ENCODE assay signal across 12 cellular contexts in the genomic region with DNA sequence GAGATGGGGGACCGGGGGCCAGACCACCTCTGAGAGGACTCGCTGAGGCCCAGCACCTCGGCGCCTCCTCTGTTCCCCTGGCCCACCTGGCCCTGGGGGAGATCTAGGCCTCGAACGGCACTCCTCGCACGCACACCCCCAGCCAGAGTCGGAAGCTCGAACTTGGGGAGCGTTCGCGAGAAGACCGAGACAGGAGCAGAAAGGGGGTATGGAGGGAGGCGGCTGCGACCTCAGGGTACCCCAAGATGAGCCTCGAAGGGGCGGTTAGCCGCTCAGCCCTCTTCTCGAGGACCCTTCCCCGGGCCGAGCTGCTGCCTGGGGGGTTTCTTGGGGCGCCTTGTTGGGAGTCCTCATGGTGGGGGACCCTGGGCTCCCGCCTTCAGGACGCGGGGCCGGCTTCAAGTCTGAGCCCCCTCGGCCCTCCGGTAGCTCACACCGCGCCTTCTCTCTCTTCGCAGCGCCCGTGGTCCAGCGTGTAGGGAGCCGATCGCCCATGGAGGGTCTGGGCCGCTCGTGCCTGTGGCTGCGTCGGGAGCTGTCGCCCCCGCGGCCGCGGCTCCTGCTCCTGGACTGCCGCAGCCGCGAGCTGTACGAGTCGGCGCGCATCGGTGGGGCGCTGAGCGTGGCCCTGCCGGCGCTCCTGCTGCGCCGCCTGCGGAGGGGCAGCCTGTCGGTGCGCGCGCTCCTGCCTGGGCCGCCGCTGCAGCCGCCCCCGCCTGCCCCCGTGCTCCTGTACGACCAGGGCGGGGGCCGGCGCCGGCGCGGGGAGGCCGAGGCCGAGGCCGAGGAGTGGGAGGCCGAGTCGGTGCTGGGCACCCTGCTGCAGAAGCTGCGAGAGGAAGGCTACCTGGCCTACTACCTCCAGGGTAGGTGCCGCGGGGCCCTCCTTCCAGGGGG. TPM values are rescaled to one million over a fixed set of nuclear protein-coding genes. Genes with fewer than 3 reads are reported as not detected.
A peak's percentile ranks its signal among the peaks of the same experiment; 100 is the strongest.
DNase-seq lines count a peak whose midpoint lies in the region; ATAC-seq, FAIRE-seq and TF ChIP-seq lines count a peak whose summit lies in the region.
"Had no signal": no experiment of that assay in that cellular context is flagged by ENCODE, and none has a peak within 500 bp of the region (broad histone marks: within the 10 kb centered on the region; RNA-seq: fewer than 3 reads in every experiment).

No MANE protein-coding gene starts in this region.

- FAIRE-seq in K562 (lab: Jason Lieb, UNC): no peak

- H3K9ac ChIP-seq in K562 (ENCODE audit: insufficient read depth in 1 of 2, low read depth in 2 of 2, low read length in 2 of 2) (peak overlapping the region in 1 of 2 experiments; percentile 83; a peak in 2 of 4 replicates), mesenchymal stem cell (ENCODE audit: low read length) (no peak overlapping the region)

- H3K79me1 ChIP-seq in mesenchymal stem cell (replicated peaks; ENCODE audit: low read length, poor library complexity, severe bottlenecking): no peaks in the 10 kb centered on the region

- H2AK5ac ChIP-seq in mesenchymal stem cell (ENCODE audit: low read length, severe bottlenecking): no peak overlapping the region

- H3K36me3 ChIP-seq in heart left ventricle (no peaks in the 10 kb centered on the region), K562 (ENCODE audit: control insufficient read depth, insufficient read depth, low read length) (no peaks in the 10 kb centered on the region), mesenchymal stem cell (ENCODE audit: control insufficient read depth in 1 of 2, insufficient read depth in 2 of 2, low read depth in 1 of 2, low read length in 2 of 2) (no peaks in the 10 kb centered on the region), vagina (no peaks in the 10 kb centered on the region), upper lobe of right lung (no peaks in the 10 kb centered on the region), esophagus squamous epithelium (no peaks in the 10 kb centered on the region)

- H3K9me3 ChIP-seq in heart left ventricle: no peaks in the 10 kb centered on the region
- no peaks in the 10 kb centered on the region for H3K9me3 ChIP-seq in K562 (replicated peaks; ENCODE audit: control insufficient read depth, insufficient read depth, low read depth, low read length)
- no peaks in the 10 kb centered on the region for H3K9me3 ChIP-seq in mesenchymal stem cell (ENCODE audit: control insufficient read depth, low read length)
- H3K9me3 ChIP-seq in vagina: no peaks in the 10 kb centered on the region
- H3K9me3 ChIP-seq in upper lobe of right lung: no peaks in the 10 kb centered on the region
- H3K9me3 ChIP-seq in esophagus squamous epithelium: no peaks in the 10 kb centered on the region

- H3K27me3 ChIP-seq in heart left ventricle (peaks cover 0 to 65% (median 26%) of the 10 kb centered on the region in 9 donors), K562 (ENCODE audit: control insufficient read depth in 2 of 2, insufficient read depth in 2 of 2, low read length in 2 of 2) (no peaks in the 10 kb centered on the region; a peak in 1 of 5 replicates), mesenchymal stem cell (ENCODE audit: control insufficient read depth in 1 of 2, insufficient read depth in 1 of 2, low read length in 2 of 2) (peaks cover 44 to 66% of the 10 kb centered on the region in 2 experiments), vagina (peaks cover 4% of the 10 kb centered on the region), upper lobe of right lung (peaks cover 6% of the 10 kb centered on the region), esophagus squamous epithelium (peaks cover 0 to 73% (median 16%) of the 10 kb centered on the region in 4 donors)

- H4K8ac ChIP-seq in mesenchymal stem cell (ENCODE audit: low read length): no peak overlapping the region

- no peak overlapping the region for H2BK120ac ChIP-seq in mesenchymal stem cell (ENCODE audit: low read depth, low read length)

- H2BK12ac ChIP-seq in mesenchymal stem cell (ENCODE audit: low read length in 2 of 2): no peak overlapping the region

- H3K18ac ChIP-seq in mesenchymal stem cell (ENCODE audit: low read depth in 1 of 2, low read length in 2 of 2): no peak overlapping the region

- no peaks in the 10 kb centered on the region for H3K9me1 ChIP-seq in K562 (ENCODE audit: control insufficient read depth, insufficient read depth, low read length)

- no peaks in the 10 kb centered on the region for H3K79me2 ChIP-seq in K562 (ENCODE audit: control insufficient read depth, insufficient read depth, low read length)

- H3K27ac ChIP-seq in heart left ventricle (no peak overlapping the region), K562 (ENCODE audit: extremely low read depth, low read depth, low read length) (no peak overlapping the region), mesenchymal stem cell (ENCODE audit: low read length, poor library complexity, severe bottlenecking) (no peak overlapping the region), vagina (no peak overlapping the region), upper lobe of right lung (no peak overlapping the region), esophagus squamous epithelium (no peak overlapping the region)
- H3K27ac ChIP-seq: PC-9 had no signal

- TF ChIP-seq EP300 in K562 (IDR thresholded peaks at IDR 0.05; ENCODE audit: low read length): no peak

- no peak overlapping the region for H2AFZ ChIP-seq in K562 (ENCODE audit: low read depth, low read length)
- no peak overlapping the region for H2AFZ ChIP-seq in mesenchymal stem cell (ENCODE audit: low read depth, low read length)
- H2AFZ ChIP-seq: PC-9 had no signal

- WGBS in heart left ventricle, 4 donors: 6 to 44% (median 19%) methylated on average over 20 to 85 of the region's 85 CpGs
- WGBS in K562 (ENCODE audit: insufficient coverage, low coverage, missing lambda C conversion rate): 86% methylated on average over 12 of the region's 85 CpGs
- WGBS in mesenchymal stem cell: 10% methylated on average over 42 of the region's 85 CpGs
- 30 to 41% methylated on average over 2 to 3 of the region's 85 CpGs for WGBS in esophagus squamous epithelium, 2 donors

- H2BK15ac ChIP-seq in mesenchymal stem cell (ENCODE audit: low read depth, poor library complexity, severe bottlenecking): no peak overlapping the region

- H3K4me1 ChIP-seq in heart left ventricle (peaks cover 0 to 28% (median 0%) of the 10 kb centered on the region in 12 donors), K562 (replicated peaks in 1 of 2; ENCODE audit: control insufficient read depth in 2 of 2, insufficient read depth in 2 of 2, low read length in 2 of 2) (peaks cover 5 to 65% of the 10 kb centered on the region in 2 experiments; a peak in 3 of 5 replicates), mesenchymal stem cell (ENCODE audit: control insufficient read depth, insufficient read depth, low read depth, low read length) (peaks cover 28% of the 10 kb centered on the region), vagina (peaks cover 7% of the 10 kb centered on the region), upper lobe of right lung (peaks cover 5% of the 10 kb centered on the region), esophagus squamous epithelium (peaks cover 4 to 42% (median 5%) of the 10 kb centered on the region in 3 donors)

- no peak overlapping the region for H4K91ac ChIP-seq in mesenchymal stem cell (ENCODE audit: low read length)

- CTCF ChIA-PET in K562 (lab: Yijun Ruan, JAX; ENCODE audit: low intra/inter-chr PET ratio): interaction anchor here (0.6 to 0.7 kb wide), 2 partner anchors 38 to 101 kb away, joined by 3 to 4 read pairs; no protein-coding TSS in a partner anchor

- POLR2A ChIA-PET in K562 (lab: Yijun Ruan, JAX): interaction anchor here (0.6 to 1.4 kb wide), 4 partner anchors 15 to 1651 kb away, joined by 3 read pairs; no protein-coding TSS in a partner anchor

- no peak overlapping the region for H3K23ac ChIP-seq in mesenchymal stem cell (ENCODE audit: low read length in 2 of 2)

- no peak overlapping the region for H3K4ac ChIP-seq in mesenchymal stem cell (ENCODE audit: low read depth in 1 of 2, low read length in 2 of 2)

- TF ChIP-seq POLR2A in heart left ventricle (IDR thresholded peaks at IDR 0.05) (no peak), K562 (conservative IDR thresholded peaks at IDR 0.05) (no peak), vagina (IDR thresholded peaks at IDR 0.05) (no peak), esophagus squamous epithelium (IDR thresholded peaks at IDR 0.05) (no peak)

- DNase-seq in heart left ventricle (peak in 4 of 5 donors; percentile 2 to 42 (median 18)), cardiac septum (ENCODE audit: low spot score) (no peak), K562 (ENCODE audit: extremely low read depth in 1 of 4, low spot score in 3 of 4) (peak in 1 of 4 experiments; percentile 21), mesenchymal stem cell (no peak), vagina (ENCODE audit: extremely low spot score in 2 of 2) (no peak), upper lobe of right lung (no peak), esophagus squamous epithelium (lab: John Stamatoyannopoulos, UW) (no peak)
- DNase-seq: central memory CD4-positive, alpha-beta T cell; GF-D8 had no signal

- H3K4me3 ChIP-seq in heart left ventricle (peak overlapping the region in 1 of 12 donors; percentile 30), K562 (peak overlapping the region; percentile 29), mesenchymal stem cell (ENCODE audit: insufficient read depth in 1 of 2, low read depth in 1 of 2, low read length in 2 of 2) (no peak overlapping the region), vagina (peak overlapping the region; percentile 2 to 30), upper lobe of right lung (no peak overlapping the region), esophagus squamous epithelium (peak overlapping the region in 2 of 4 donors; percentile 26 to 51)
- H3K4me3 ChIP-seq: PC-9 had no signal

- in situ Hi-C loops in K562 (cut with MboI): no loop called here

- H3K4me2 ChIP-seq in K562 (ENCODE audit: insufficient read depth, low read length): peak overlapping the region; percentile 11; the same call in 1 of the 2 replicates
- peak overlapping the region; percentile 47 for H3K4me2 ChIP-seq in mesenchymal stem cell (ENCODE audit: low read length, poor library complexity, severe bottlenecking)
- H3K4me2 ChIP-seq: PC-9 had no signal

- TF ChIP-seq CTCF in heart left ventricle (IDR thresholded peaks at IDR 0.05) (no peak), K562 (IDR thresholded peaks at IDR 0.05 in 2 of 3, conservative IDR thresholded peaks at IDR 0.05 in 1 of 3; ENCODE audit: insufficient read depth in 2 of 3, low read depth in 1 of 3, low read length in 3 of 3) (no peak), vagina (IDR thresholded peaks at IDR 0.05) (no peak), upper lobe of right lung (IDR thresholded peaks at IDR 0.05) (no peak), esophagus squamous epithelium (IDR thresholded peaks at IDR 0.05) (no peak)

- ATAC-seq in heart left ventricle (no peak), K562 (no peak), upper lobe of right lung (no peak), GM21528 (IDR thresholded peaks at IDR 0.05; ENCODE audit: low FRiP score, unreplicated experiment) (no peak)

- H4K20me1 ChIP-seq in K562 (replicated peaks; ENCODE audit: control insufficient read depth, insufficient read depth, low read length): no peaks in the 10 kb centered on the region

- BruUV-seq in K562 (replicated peaks; lab: Mats Ljungman, UMichigan): no TSS peak

- intact Hi-C loops in heart left ventricle (cut with DNase I): loop anchor here in 5 of 10 donors (5.0 kb wide), 3 partner anchors 35 to 95 kb away; no protein-coding TSS in a partner anchor
- intact Hi-C loops in cardiac septum (cut with DNase I): no loop called here
- intact Hi-C loops in K562 (cut with micrococcal nuclease): loop anchor here (5.0 kb wide), 3 partner anchors 35 to 110 kb away; no protein-coding TSS in a partner anchor
- intact Hi-C loops in vagina (cut with DNase I): no loop called here
- intact Hi-C loops in upper lobe of right lung (cut with DNase I): no loop called here
- intact Hi-C loops in esophagus squamous epithelium (cut with DNase I): no loop called here

- TF ChIP-seq RAD21 in K562 (CRISPR knock-in tag; conservative IDR thresholded peaks at IDR 0.05 in 1 of 2, IDR thresholded peaks at IDR 0.05 in 1 of 2): no peak

- no peak overlapping the region for H2BK5ac ChIP-seq in mesenchymal stem cell (ENCODE audit: low read depth, low read length, poor library complexity, severe bottlenecking)

- no peak overlapping the region for H3K14ac ChIP-seq in mesenchymal stem cell (ENCODE audit: low read length in 2 of 2)

RNA-seq across cellular contexts. Expression of gene DUSP9, which starts 0.7 kb away (rescaled TPM):
- total RNA-seq in heart left ventricle: under 1 TPM in 1 of 9 donors, not detected in 8; 0.25 TPM
- under 1 TPM in 1 of 2 donors, not detected in 1; 0.04 TPM for polyA plus RNA-seq in heart left ventricle
- total RNA-seq in cardiac septum: not detected
- total RNA-seq in K562 (2011; cell fraction: chromatin; rRNA removed; ENCODE audit: low replicate concordance): 2.3 and 6.4 TPM in 2 replicates
- total RNA-seq in K562 (2011; cell fraction: nucleolus; rRNA removed): 6.8 and 7.3 TPM in 2 replicates
- total RNA-seq in K562 (2011; cell fraction: nucleoplasm; rRNA removed): 3.4 and 3.9 TPM in 2 replicates
- 10.6 and 17.8 TPM in 2 replicates for total RNA-seq in K562 (2014; rRNA removed)
- total RNA-seq in K562 (2014; rRNA removed; fragmentation: Illumina TruSeq; extraction: Trizol): 2.5 and 3.2 TPM in 2 replicates
- total RNA-seq in K562 (2015; rRNA removed; fragmentation: Illumina TruSeq; extraction: Trizol): 4.6 and 5.2 TPM in 2 replicates
- 13.0 and 14.1 TPM in 2 replicates for total RNA-seq in K562 (2021)
- polyA plus RNA-seq in K562 (2011; rRNA removed): 8.8 and 20.5 TPM in 2 replicates
- polyA plus RNA-seq in K562 (2011; cell fraction: cytosol; rRNA removed): 22.4 and 26.1 TPM in 2 replicates
- polyA plus RNA-seq in K562 (2011; cell fraction: nucleus; rRNA removed): 11.9 and 18.7 TPM in 2 replicates
- polyA plus RNA-seq in K562 (2012): 7.4 and 10.8 TPM in 2 replicates
- 5.5 and 7.1 TPM in 2 replicates for polyA plus RNA-seq in K562 (2014; fragmentation: Illumina TruSeq; extraction: Trizol)
- under 1 TPM; 0.11 to 0.31 TPM for polyA plus RNA-seq in K562 (2014; fragmentation: Nextera tagmentation; extraction: Ambion mirVana)
- 8.4 and 9.2 TPM in 2 replicates for polyA plus RNA-seq in K562 (2014; rRNA removed)
- polyA minus RNA-seq in K562 (2011; rRNA and poly(A)+ RNA removed): 5.2 and 5.5 TPM in 2 replicates
- polyA minus RNA-seq in K562 (2011; cell fraction: cytosol; rRNA and poly(A)+ RNA removed): 7.3 and 20.2 TPM in 2 replicates
- 2.7 and 6.7 TPM in 2 replicates for polyA minus RNA-seq in K562 (2011; cell fraction: nucleus; rRNA and poly(A)+ RNA removed)
- polyA plus RNA-seq in mesenchymal stem cell (2013, experiment 1 of 2): 0.03 TPM
- 0.01 TPM for polyA plus RNA-seq in mesenchymal stem cell (2013, experiment 2 of 2)
- total RNA-seq in vagina: 0.74 TPM
- total RNA-seq in upper lobe of right lung: not detected
- total RNA-seq in esophagus squamous epithelium: 1 to 10 TPM in 2 of 4 donors, under 1 TPM in 2; 0.38 to 4.0 (median 1.3) TPM
- total RNA-seq: LHCN-M2 had no signal

RNA-seq across cellular contexts. Expression of gene PNCK, which starts 25.9 kb away (rescaled TPM):
- total RNA-seq in heart left ventricle (1 to 10 TPM; 3.1 to 7.3 (median 6.6) TPM), cardiac septum (7.6 TPM), K562 (2014; rRNA removed) (1.3 and 1.4 TPM in 2 replicates), K562 (2014; rRNA removed; fragmentation: Illumina TruSeq; extraction: Trizol) (0.25 and 0.48 TPM in 2 replicates), K562 (2015; rRNA removed; fragmentation: Illumina TruSeq; extraction: Trizol) (0.51 and 0.79 TPM in 2 replicates), K562 (2021) (1.9 and 2.2 TPM in 2 replicates), vagina (9.3 TPM), upper lobe of right lung (0.72 TPM), esophagus squamous epithelium (1 to 10 TPM in 2 of 4 donors, under 1 TPM in 1, not detected in 1; 0.82 to 5.7 (median 1.5) TPM)
- polyA plus RNA-seq in heart left ventricle (1 to 10 TPM; 1.4 to 3.2 TPM), K562 (2011; rRNA removed) (7.5 and 23.6 TPM in 2 replicates), K562 (2014; fragmentation: Illumina TruSeq; extraction: Trizol) (1.0 and 1.2 TPM in 2 replicates), K562 (2014; fragmentation: Nextera tagmentation; extraction: Ambion mirVana) (under 1 TPM in 1 of 2 experiments, not detected in 1; 0.13 TPM), K562 (2014; rRNA removed) (1.7 and 2.5 TPM in 2 replicates)
- 17.5 and 43.4 TPM in 2 replicates for total RNA-seq in K562 (2011; cell fraction: chromatin; rRNA removed; ENCODE audit: low replicate concordance)
- total RNA-seq in K562 (2011; cell fraction: nucleolus; rRNA removed): 37.0 TPM in 2 replicates
- total RNA-seq in K562 (2011; cell fraction: nucleoplasm; rRNA removed): 18.2 and 26.2 TPM in 2 replicates
- polyA plus RNA-seq in K562 (2011; cell fraction: cytosol; rRNA removed): 10.0 and 17.5 TPM in 2 replicates
- polyA plus RNA-seq in K562 (2011; cell fraction: nucleus; rRNA removed): 100 and 212 TPM in 2 replicates
- polyA plus RNA-seq in K562 (2012): 6.0 and 17.0 TPM in 2 replicates
- polyA minus RNA-seq in K562 (2011; rRNA and poly(A)+ RNA removed): 3.5 and 6.7 TPM in 2 replicates
- polyA minus RNA-seq in K562 (2011; cell fraction: cytosol; rRNA and poly(A)+ RNA removed): 2.9 and 11.2 TPM in 2 replicates
- 20.6 and 48.3 TPM in 2 replicates for polyA minus RNA-seq in K562 (2011; cell fraction: nucleus; rRNA and poly(A)+ RNA removed)
- 0.10 TPM for polyA plus RNA-seq in mesenchymal stem cell (2013, experiment 1 of 2)
- polyA plus RNA-seq in mesenchymal stem cell (2013, experiment 2 of 2): 0.03 TPM
- total RNA-seq: LHCN-M2 had no signal

RNA-seq across cellular contexts. Expression of gene SLC6A8, which starts 40.0 kb away (rescaled TPM):
- 100 to 1,000 TPM; 113 to 203 (median 179) TPM for total RNA-seq in heart left ventricle
- 100 to 1,000 TPM; 138 to 241 TPM for polyA plus RNA-seq in heart left ventricle
- total RNA-seq in cardiac septum: 144 TPM
- total RNA-seq in K562 (2011; cell fraction: chromatin; rRNA removed; ENCODE audit: low replicate concordance): 456 and 1,096 TPM in 2 replicates
- total RNA-seq in K562 (2011; cell fraction: nucleolus; rRNA removed): 646 and 663 TPM in 2 replicates
- 500 and 510 TPM in 2 replicates for total RNA-seq in K562 (2011; cell fraction: nucleoplasm; rRNA removed)
- 29.6 and 45.6 TPM in 2 replicates for total RNA-seq in K562 (2014; rRNA removed)
- total RNA-seq in K562 (2014; rRNA removed; fragmentation: Illumina TruSeq; extraction: Trizol): 24.7 and 34.3 TPM in 2 replicates
- total RNA-seq in K562 (2015; rRNA removed; fragmentation: Illumina TruSeq; extraction: Trizol): 30.3 and 31.0 TPM in 2 replicates
- total RNA-seq in K562 (2021): 122 and 144 TPM in 2 replicates
- polyA plus RNA-seq in K562 (2011; rRNA removed): 139 and 294 TPM in 2 replicates
- polyA plus RNA-seq in K562 (2011; cell fraction: cytosol; rRNA removed): 237 and 320 TPM in 2 replicates
- 1,046 and 1,667 TPM in 2 replicates for polyA plus RNA-seq in K562 (2011; cell fraction: nucleus; rRNA removed)
- polyA plus RNA-seq in K562 (2012): 94.9 and 162 TPM in 2 replicates
- polyA plus RNA-seq in K562 (2014; fragmentation: Illumina TruSeq; extraction: Trizol): 73.5 and 87.0 TPM in 2 replicates
- 1 to 10 TPM in 1 of 2 experiments, under 1 TPM in 1; 0.68 to 1.7 TPM for polyA plus RNA-seq in K562 (2014; fragmentation: Nextera tagmentation; extraction: Ambion mirVana)
- 76.7 and 77.6 TPM in 2 replicates for polyA plus RNA-seq in K562 (2014; rRNA removed)
- 85.5 and 108 TPM in 2 replicates for polyA minus RNA-seq in K562 (2011; rRNA and poly(A)+ RNA removed)
- polyA minus RNA-seq in K562 (2011; cell fraction: cytosol; rRNA and poly(A)+ RNA removed): 134 and 269 TPM in 2 replicates
- 124 and 281 TPM in 2 replicates for polyA minus RNA-seq in K562 (2011; cell fraction: nucleus; rRNA and poly(A)+ RNA removed)
- 26.1 TPM for polyA plus RNA-seq in mesenchymal stem cell (2013, experiment 1 of 2)
- polyA plus RNA-seq in mesenchymal stem cell (2013, experiment 2 of 2): 26.0 TPM
- total RNA-seq in vagina: 29.2 TPM
- 8.0 TPM for total RNA-seq in upper lobe of right lung
- 10 to 100 TPM; 19.5 to 36.2 (median 25.4) TPM for total RNA-seq in esophagus squamous epithelium

RNA-seq across cellular contexts. Expression of gene CCNQ, which starts 48.8 kb away (rescaled TPM):
- 10 to 100 TPM; 16.2 to 87.3 (median 36.9) TPM for total RNA-seq in heart left ventricle
- polyA plus RNA-seq in heart left ventricle: 100 to 1,000 TPM in 1 of 2 donors, 10 to 100 TPM in 1; 85.0 to 126 TPM
- total RNA-seq in cardiac septum: 23.3 TPM
- total RNA-seq in K562 (2011; cell fraction: chromatin; rRNA removed; ENCODE audit: low replicate concordance): 9.4 and 14.9 TPM in 2 replicates
- total RNA-seq in K562 (2011; cell fraction: nucleolus; rRNA removed): 13.5 and 17.1 TPM in 2 replicates
- total RNA-seq in K562 (2011; cell fraction: nucleoplasm; rRNA removed): 12.1 and 14.7 TPM in 2 replicates
- 53.8 and 59.5 TPM in 2 replicates for total RNA-seq in K562 (2014; rRNA removed)
- 11.6 and 12.8 TPM in 2 replicates for total RNA-seq in K562 (2014; rRNA removed; fragmentation: Illumina TruSeq; extraction: Trizol)
- 27.0 and 30.0 TPM in 2 replicates for total RNA-seq in K562 (2015; rRNA removed; fragmentation: Illumina TruSeq; extraction: Trizol)
- 25.3 and 28.5 TPM in 2 replicates for total RNA-seq in K562 (2021)
- 25.3 and 32.9 TPM in 2 replicates for polyA plus RNA-seq in K562 (2011; rRNA removed)
- 46.4 and 64.2 TPM in 2 replicates for polyA plus RNA-seq in K562 (2011; cell fraction: cytosol; rRNA removed)
- polyA plus RNA-seq in K562 (2011; cell fraction: nucleus; rRNA removed): 20.0 and 22.0 TPM in 2 replicates
- 19.7 and 27.3 TPM in 2 replicates for polyA plus RNA-seq in K562 (2012)
- polyA plus RNA-seq in K562 (2014; fragmentation: Illumina TruSeq; extraction: Trizol): 18.0 and 18.2 TPM in 2 replicates
- polyA plus RNA-seq in K562 (2014; fragmentation: Nextera tagmentation; extraction: Ambion mirVana): 1 to 10 TPM in 1 of 2 experiments, under 1 TPM in 1; 0.92 to 1.6 TPM
- polyA plus RNA-seq in K562 (2014; rRNA removed): 35.9 and 47.3 TPM in 2 replicates
- 10.7 and 11.7 TPM in 2 replicates for polyA minus RNA-seq in K562 (2011; rRNA and poly(A)+ RNA removed)
- 12.9 and 16.4 TPM in 2 replicates for polyA minus RNA-seq in K562 (2011; cell fraction: cytosol; rRNA and poly(A)+ RNA removed)
- polyA minus RNA-seq in K562 (2011; cell fraction: nucleus; rRNA and poly(A)+ RNA removed): 4.2 and 6.2 TPM in 2 replicates
- 24.5 TPM for polyA plus RNA-seq in mesenchymal stem cell (2013, experiment 1 of 2)
- 26.2 TPM for polyA plus RNA-seq in mesenchymal stem cell (2013, experiment 2 of 2)
- total RNA-seq in vagina: 31.2 TPM
- total RNA-seq in upper lobe of right lung: 18.9 TPM
- 10 to 100 TPM; 18.0 to 32.2 (median 23.9) TPM for total RNA-seq in esophagus squamous epithelium

Comparison
In these comparisons a context has a peak if more than half of its experiments do, and no peak if none do; other contexts are left out.
1. DNase-seq: peak in heart left ventricle (4 of 5); none in cardiac septum (single experiment), mesenchymal stem cell (single experiment), vagina (0 of 2), upper lobe of right lung (single experiment) and esophagus squamous epithelium (single experiment).
2. H3K4me3 ChIP-seq: peak in K562 (single experiment) and vagina (2 of 2); none in mesenchymal stem cell (0 of 2) and upper lobe of right lung (single experiment).